In the genomic region with DNA sequence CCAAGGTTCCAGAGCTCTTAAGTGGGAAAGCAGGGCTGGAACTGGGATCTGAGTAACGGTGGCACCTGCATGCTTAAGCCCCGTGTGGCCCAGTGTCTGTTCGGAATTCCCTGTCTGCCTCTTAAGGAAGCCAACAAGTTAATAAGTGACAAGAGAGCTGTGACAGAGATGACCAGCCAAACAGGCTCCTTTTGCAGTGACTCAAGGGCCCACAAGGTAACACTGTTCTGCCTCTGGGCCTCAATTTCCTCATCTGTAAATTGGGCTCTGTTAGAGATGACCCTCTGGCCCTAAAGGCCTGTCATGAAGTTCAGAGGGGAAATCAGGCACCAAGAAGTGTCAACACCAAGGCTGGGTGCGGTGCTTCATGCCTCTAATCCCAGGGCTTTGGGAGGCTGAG, we compare ENCODE assay signal across 21 cellular contexts. TPM values are rescaled to one million over a fixed set of nuclear protein-coding genes. Genes with fewer than 3 reads are reported as not detected.
"Had no signal": no experiment of that assay in that cellular context is flagged by ENCODE, and none has a peak within 500 bp of the region (broad histone marks: within the 10 kb centered on the region; RNA-seq: fewer than 3 reads in every experiment).

No MANE protein-coding gene starts in this region.

- H3K27me3 ChIP-seq: adrenal gland, breast epithelium had no signal

- H3K27ac Mint-ChIP-seq: activated CD8-positive, alpha-beta T cell treated with anti-CD3 and anti-CD28 coated beads for 36 hours; activated naive CD8-positive, alpha-beta T cell treated with anti-CD3 and anti-CD28 coated beads, Interleukin-2, amount 10 ng/mL, durations not matched to agents 7 days and 5 days had no signal

- H3K9ac ChIP-seq: KMS-11 had no signal

- H3K9me3 Mint-ChIP-seq: activated CD8-positive, alpha-beta T cell treated with anti-CD3 and anti-CD28 coated beads for 36 hours; activated naive CD8-positive, alpha-beta T cell treated with anti-CD3 and anti-CD28 coated beads, Interleukin-2, amount 10 ng/mL, durations not matched to agents 7 days and 5 days had no signal

- ATAC-seq: activated CD4-positive, CD25-positive, alpha-beta regulatory T cell treated with anti-CD3 and anti-CD28 coated beads, Interleukin-2, amount 50 U/mL, for 24 hours; activated CD8-positive, alpha-beta T cell treated with anti-CD3 and anti-CD28 coated beads for 36 hours; PC-3 had no signal

- DNase-seq: activated CD4-positive, alpha-beta T cell treated with anti-CD3 and anti-CD28 coated beads for 4 hours; activated CD8-positive, alpha-beta memory T cell treated with anti-CD3 and anti-CD28 coated beads, Interleukin-2, amount 50 U/mL, for 4 hours; activated CD8-positive, alpha-beta T cell treated with anti-CD3 and anti-CD28 coated beads for 36 hours; activated naive CD4-positive, alpha-beta T cell treated with anti-CD3 and anti-CD28 coated beads, Interleukin-2, amount 50 U/mL, for 16 hours; activated naive CD8-positive, alpha-beta T cell treated with anti-CD3 and anti-CD28 coated beads, Interleukin-2, amount 10 ng/mL, durations not matched to agents 7 days and 5 days; adrenal gland; central memory CD4-positive, alpha-beta T cell; MV-4-11; NCI-H1436; NCI-H1694 treated with DMSO at 0.1 percent for 48 hours; NCI-H2029 treated with DMSO at 0.1 percent for 48 hours; PC-3; SIG-M5; T-helper 1 cell; WERI-Rb-1 had no signal

- H3K4me1 ChIP-seq: adrenal gland, breast epithelium had no signal

- H3K4me2 ChIP-seq: KMS-11 had no signal

- H3K4me1 Mint-ChIP-seq: activated naive CD8-positive, alpha-beta T cell treated with anti-CD3 and anti-CD28 coated beads, Interleukin-2, amount 10 ng/mL, durations not matched to agents 7 days and 5 days had no signal

- H3K36me3 Mint-ChIP-seq: activated naive CD8-positive, alpha-beta T cell treated with anti-CD3 and anti-CD28 coated beads, Interleukin-2, amount 10 ng/mL, durations not matched to agents 7 days and 5 days had no signal

- H3K4me3 Mint-ChIP-seq: activated CD8-positive, alpha-beta T cell treated with anti-CD3 and anti-CD28 coated beads for 36 hours; activated naive CD8-positive, alpha-beta T cell treated with anti-CD3 and anti-CD28 coated beads, Interleukin-2, amount 10 ng/mL, durations not matched to agents 7 days and 5 days had no signal

- H3K27ac ChIP-seq: adrenal gland, breast epithelium, KMS-11, SK-N-MC, WERI-Rb-1 had no signal

- H3K36me3 ChIP-seq: adrenal gland, breast epithelium, WERI-Rb-1 had no signal

- H3K4me3 ChIP-seq: adrenal gland, breast epithelium, SK-N-MC had no signal

- H3K9me3 ChIP-seq: adrenal gland, breast epithelium had no signal

RNA-seq across cellular contexts. Expression of a gene that starts 18.6 kb away (rescaled TPM):
- total RNA-seq: activated CD8-positive, alpha-beta T cell treated with anti-CD3 and anti-CD28 coated beads for 36 hours; activated naive CD8-positive, alpha-beta T cell treated with anti-CD3 and anti-CD28 coated beads, Interleukin-2, amount 10 ng/mL, durations not matched to agents 7 days and 5 days; MCF 10A; PC-3; T-helper 2 cell treated with Interferon-gamma antibody and Interleukin-4, amounts not matched to agents 100 ng/mL and 5 ng/mL, for 36 hours had no signal

RNA-seq across cellular contexts. Expression of a gene that starts 21.5 kb away (rescaled TPM):
- total RNA-seq: activated CD8-positive, alpha-beta T cell treated with anti-CD3 and anti-CD28 coated beads for 36 hours; activated naive CD8-positive, alpha-beta T cell treated with anti-CD3 and anti-CD28 coated beads, Interleukin-2, amount 10 ng/mL, durations not matched to agents 7 days and 5 days; adrenal gland; breast epithelium; MCF 10A; PC-3; T-helper 2 cell treated with Interferon-gamma antibody and Interleukin-4, amounts not matched to agents 100 ng/mL and 5 ng/mL, for 36 hours had no signal
- polyA plus RNA-seq: adrenal gland had no signal

RNA-seq across cellular contexts. Expression of a gene that starts 48.9 kb away (rescaled TPM):
- total RNA-seq: activated CD8-positive, alpha-beta T cell treated with anti-CD3 and anti-CD28 coated beads for 36 hours; activated naive CD8-positive, alpha-beta T cell treated with anti-CD3 and anti-CD28 coated beads, Interleukin-2, amount 10 ng/mL, durations not matched to agents 7 days and 5 days; MCF 10A; PC-3 had no signal
